8 cellular contexts compared by ENCODE assay signal in the genomic region with DNA sequence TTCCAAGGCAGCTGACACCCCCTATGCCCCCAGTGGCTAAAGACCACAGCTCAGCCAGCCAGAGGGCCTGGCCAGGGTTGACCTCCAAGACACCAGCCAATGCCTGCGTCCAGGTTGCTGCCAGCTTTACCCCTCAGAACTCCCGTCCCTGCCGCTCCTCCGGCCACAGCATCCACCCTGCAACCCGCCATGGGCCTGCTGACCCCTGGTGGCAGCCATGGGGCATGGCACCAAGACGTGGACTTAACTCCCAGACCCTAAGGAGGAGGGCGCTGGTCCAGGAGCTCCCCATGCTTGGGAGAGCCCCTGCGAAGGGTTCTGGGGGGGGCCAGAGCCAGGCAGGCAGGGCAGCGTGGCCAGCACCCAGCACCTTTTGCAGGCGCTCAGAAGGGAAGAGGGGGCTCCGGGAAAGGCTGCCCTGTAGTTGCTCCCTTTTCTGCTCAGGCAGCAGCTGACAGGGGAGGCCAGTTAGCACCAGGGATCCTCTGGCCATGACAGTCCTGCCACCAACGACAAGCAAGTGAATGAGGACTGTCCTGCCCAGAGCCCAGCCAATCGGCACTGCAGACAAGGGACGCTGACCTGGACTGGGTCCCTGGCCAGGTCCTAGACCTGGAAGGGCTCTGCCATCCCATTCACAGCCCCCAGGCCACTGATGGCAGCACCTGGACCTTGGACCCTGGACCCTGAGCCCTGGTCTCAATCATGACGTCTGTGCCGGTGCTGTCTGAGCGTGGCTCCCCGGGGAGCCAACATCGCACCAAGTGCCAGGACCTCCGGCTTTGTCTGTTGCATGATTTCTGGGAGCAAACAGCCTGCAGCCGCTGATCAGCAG.
A peak's percentile ranks its signal among the peaks of the same experiment; 100 is the strongest.
DNase-seq lines count a peak whose midpoint lies in the region; FAIRE-seq and TF ChIP-seq lines count a peak whose summit lies in the region.

No MANE protein-coding gene starts in this region.

- FAIRE-seq in urothelium cell line (lab: Jason Lieb, UNC): no peak

- peaks cover 8% of the 10 kb centered on the region for H3K4me1 Mint-ChIP-seq in glutamatergic neuron (ENCODE audit: low read depth, unreplicated experiment)

- peaks cover 13% of the 10 kb centered on the region for H3K9me3 Mint-ChIP-seq in glutamatergic neuron (ENCODE audit: unreplicated experiment)

- H3K27ac ChIP-seq in SJSA1: no peak overlapping the region

- H3K36me3 Mint-ChIP-seq in glutamatergic neuron (ENCODE audit: unreplicated experiment): peaks cover 9% of the 10 kb centered on the region

- no peak overlapping the region for H3K4me3 Mint-ChIP-seq in glutamatergic neuron (ENCODE audit: unreplicated experiment)

- no peaks in the 10 kb centered on the region for H3K9me3 ChIP-seq in SJSA1 (replicated peaks)

- no peaks in the 10 kb centered on the region for H3K36me3 ChIP-seq in SJSA1

- H3K27me3 ChIP-seq in SJSA1 (replicated peaks): no peaks in the 10 kb centered on the region

- intact Hi-C loops in posterior vena cava (cut with DNase I): loop anchor here (5.0 to 10.0 kb wide), 2 partner anchors 231 to 239 kb away; no protein-coding TSS in a partner anchor

- DNase-seq in SIG-M5 treated with dmso at 0.1 percent for 504 hours (lab: John Stamatoyannopoulos, UW; ENCODE audit: unreplicated experiment) (peak; percentile 25), SIG-M5 (lab: John Stamatoyannopoulos, UW) (no peak), SJSA1 (ENCODE audit: low read depth in 1 of 2, low spot score in 2 of 2) (peak; percentile 40 to 61), glutamatergic neuron (peak; percentile 86), posterior vena cava (ENCODE audit: low spot score) (peak; percentile 86), urothelium cell line (ENCODE audit: low spot score) (peak; percentile 75)
- peak; percentile 45 for DNase-seq in Jurkat, Clone E6-1 (ENCODE audit: low read depth, low spot score)
- DNase-seq in activated naive CD4-positive, alpha-beta T cell (lab: John Stamatoyannopoulos, UW): peak in 3 of 4 experiments; percentile 9 to 36 (median 12)

- no peak overlapping the region for H3K4me3 ChIP-seq in Jurkat, Clone E6-1 (ENCODE audit: low read length)
- H3K4me3 ChIP-seq in SJSA1: no peak overlapping the region

- peak; percentile 98 for TF ChIP-seq CTCF in glutamatergic neuron (IDR thresholded peaks at IDR 0.05; ENCODE audit: partially characterized antibody, unreplicated experiment)

- no peak overlapping the region for H3K27ac Mint-ChIP-seq in glutamatergic neuron (ENCODE audit: unreplicated experiment)

- peaks cover 13% of the 10 kb centered on the region for H3K27me3 Mint-ChIP-seq in glutamatergic neuron (ENCODE audit: unreplicated experiment)

- H3K4me1 ChIP-seq in SJSA1 (replicated peaks): no peaks in the 10 kb centered on the region
